In the genomic region with DNA sequence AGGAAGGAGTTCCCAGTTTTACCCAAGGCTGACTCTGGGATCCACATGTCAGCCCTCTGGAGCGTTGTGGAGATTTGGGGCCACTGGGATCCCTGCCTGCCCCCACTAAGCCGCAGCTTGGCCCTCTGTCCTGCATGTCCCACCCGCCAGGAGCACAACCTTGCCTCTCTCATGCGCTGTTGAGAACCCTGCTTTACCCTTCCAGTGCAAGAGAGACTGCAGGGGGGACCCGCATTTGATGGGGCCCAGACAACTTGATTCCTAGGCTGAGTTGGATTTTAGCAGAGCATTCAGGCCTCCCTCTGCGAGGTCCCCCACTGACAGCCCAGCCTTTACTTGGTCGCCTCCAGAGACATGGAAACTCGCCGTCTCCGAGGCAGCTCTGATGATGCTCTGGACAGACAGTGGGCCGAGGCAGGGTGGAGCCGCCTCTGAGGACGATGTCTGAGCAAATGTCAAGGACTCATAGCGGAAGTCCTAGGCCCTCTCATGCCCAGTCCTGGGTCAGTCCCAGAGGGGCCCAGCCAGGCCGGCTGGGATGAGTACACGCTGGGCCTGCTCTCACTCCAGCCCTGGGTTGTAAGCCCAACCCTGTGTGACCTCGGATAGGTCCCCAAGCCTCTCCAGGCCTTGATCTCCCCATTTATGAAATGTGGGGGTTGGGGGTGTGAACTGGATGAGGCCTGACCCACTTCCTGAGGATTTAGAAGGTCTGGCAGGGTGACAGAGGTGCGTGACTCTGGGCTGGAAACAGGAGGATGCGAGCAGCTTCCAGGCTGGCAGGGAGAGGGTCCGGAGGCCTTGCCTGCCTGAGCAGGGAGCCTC, we compare ENCODE assay signal across 12 cellular contexts. TPM values are rescaled to one million over a fixed set of nuclear protein-coding genes. Genes with fewer than 3 reads are reported as not detected.
DNase-seq lines count a peak whose midpoint lies in the region; ATAC-seq, FAIRE-seq and TF ChIP-seq lines count a peak whose summit lies in the region.
"Had no signal": no experiment of that assay in that cellular context is flagged by ENCODE, and none has a peak within 500 bp of the region (broad histone marks: within the 10 kb centered on the region; RNA-seq: fewer than 3 reads in every experiment).

No MANE protein-coding gene starts in this region.

- H3K27me3 Mint-ChIP-seq in CD8-positive, alpha-beta memory T cell = no peaks in the 10 kb centered on the region
- H3K27me3 Mint-ChIP-seq in T-helper 17 cell = no peaks in the 10 kb centered on the region

- no peak overlapping the region for H2AFZ ChIP-seq in H1 (ENCODE audit: low read length)

- no peaks in the 10 kb centered on the region for H3K9me3 Mint-ChIP-seq in CD8-positive, alpha-beta memory T cell

- H3K4me3 ChIP-seq in CD8-positive, alpha-beta memory T cell (ENCODE audit: low read length) = peak overlapping the region; percentile 81
- H3K4me3 ChIP-seq in H1 (ENCODE audit: extremely low read depth in 1 of 4, insufficient read depth in 2 of 4, low read depth in 3 of 4, low read length in 4 of 4) (no peak overlapping the region), skin epidermis (peak overlapping the region; percentile 9 to 41 (median 25))

- no peaks in the 10 kb centered on the region for H4K20me1 ChIP-seq in H1 (replicated peaks in 1 of 2; ENCODE audit: control insufficient read depth in 1 of 2, insufficient read depth in 2 of 2, low read length in 2 of 2)

- no peak for TF ChIP-seq POLR2A in H1 (IDR thresholded peaks at IDR 0.05; ENCODE audit: control extremely low read depth in 1 of 2, low read depth in 2 of 2, low read length in 2 of 2)

- H2BK12ac ChIP-seq in H1 (ENCODE audit: low read depth, low read length) = no peak overlapping the region

- peak overlapping the region; percentile 30 for H3K56ac ChIP-seq in H1 (replicated peaks; ENCODE audit: insufficient read length, low read depth, low read length)

- H3K4ac ChIP-seq in H1 (replicated peaks; ENCODE audit: insufficient read length, low read depth, low read length) = no peak overlapping the region

- H2BK15ac ChIP-seq in H1 (ENCODE audit: low read length) = no peak overlapping the region

- POLR2A ChIA-PET in CD8-positive, alpha-beta memory T cell (lab: Charles Lee) = interaction anchor here (0.5 to 1.6 kb wide), 10 partner anchors 8 to 191 kb away, joined by 3 to 8 read pairs (median 4); a partner anchor contains a TSS
- POLR2A ChIA-PET in H1 (lab: Charles Lee; ENCODE audit: partially characterized antibody) = no interaction called here

- H3K36me3 ChIP-seq in CD8-positive, alpha-beta memory T cell (ENCODE audit: insufficient read depth, low read length) = peaks cover 14% of the 10 kb centered on the region
- no peaks in the 10 kb centered on the region; a peak in 1 of 8 replicates for H3K36me3 ChIP-seq in H1 (ENCODE audit: control insufficient read depth in 2 of 4, insufficient read depth in 4 of 4, low read length in 3 of 4)

- no peak for TF ChIP-seq CTCF in H1 (IDR thresholded peaks at IDR 0.05; ENCODE audit: control extremely low read depth in 1 of 3, insufficient read depth in 1 of 3, low read depth in 1 of 3, low read length in 3 of 3)

- CTCF ChIA-PET in CD8-positive, alpha-beta memory T cell (lab: Charles Lee) = interaction anchor here (0.6 to 2.0 kb wide), 6 partner anchors 10 to 133 kb away, joined by 3 to 7 read pairs (median 4); no protein-coding TSS in a partner anchor
- CTCF ChIA-PET in H1 (lab: Charles Lee; ENCODE audit: partially characterized antibody) = no interaction called here

- H4K91ac ChIP-seq in H1 (replicated peaks; ENCODE audit: insufficient read length, low read length) = no peak overlapping the region

- H3K27ac Mint-ChIP-seq in CD8-positive, alpha-beta memory T cell = no peak overlapping the region
- H3K27ac Mint-ChIP-seq in T-helper 17 cell = no peak overlapping the region

- H2BK120ac ChIP-seq in H1 (replicated peaks; ENCODE audit: low read depth, low read length) = no peak overlapping the region

- H4K5ac ChIP-seq in H1 (ENCODE audit: insufficient read length, low read depth, low read length) = no peak overlapping the region

- H3K79me1 ChIP-seq in H1 (ENCODE audit: low read depth, low read length) = no peaks in the 10 kb centered on the region

- no peak overlapping the region for H2AK5ac ChIP-seq in H1 (ENCODE audit: low read depth, low read length)

- H3K23me2 ChIP-seq in H1 (ENCODE audit: low read depth, low read length) = no peaks in the 10 kb centered on the region; the same call in 1 of the 2 replicates

- H3K23ac ChIP-seq in H1 (ENCODE audit: insufficient read length) = no peak overlapping the region

- DNase-seq in CD8-positive, alpha-beta memory T cell = peak in 4 of 5 donors; percentile 16 to 61 (median 56)
- DNase-seq in T-helper 17 cell = no peak
- DNase-seq in H1 (ENCODE audit: low read depth in 1 of 2, low spot score in 2 of 2) = no peak
- no peak for DNase-seq in SW 1271 (lab: John Stamatoyannopoulos, UW)
- DNase-seq: Karpas-422, NCI-H2029, SK-N-SH had no signal

- no peak for TF ChIP-seq EP300 in H1 (IDR thresholded peaks at IDR 0.05; ENCODE audit: borderline replicate concordance in 1 of 2, low read depth in 2 of 2, low read length in 2 of 2)

- H3K9me3 ChIP-seq in CD8-positive, alpha-beta memory T cell (ENCODE audit: low read length) = no peaks in the 10 kb centered on the region
- H3K9me3 ChIP-seq in T-helper 17 cell (ENCODE audit: control insufficient read depth, low read length, poor library complexity, severe bottlenecking) = no peaks in the 10 kb centered on the region
- peaks cover 0 to 11% of the 10 kb centered on the region in 2 experiments; a peak in 1 of 4 replicates for H3K9me3 ChIP-seq in H1 (ENCODE audit: insufficient read depth in 2 of 2, low read depth in 1 of 2, low read length in 1 of 2)
- H3K9me3 ChIP-seq: SK-N-SH had no signal

- H3K36me3 Mint-ChIP-seq in CD8-positive, alpha-beta memory T cell = peaks cover 4 to 49% (median 12%) of the 10 kb centered on the region in 3 donors
- peaks cover 12% of the 10 kb centered on the region for H3K36me3 Mint-ChIP-seq in T-helper 17 cell (ENCODE audit: low read depth)

- H3K27me3 ChIP-seq in CD8-positive, alpha-beta memory T cell (ENCODE audit: insufficient read depth, low read length, poor library complexity, severe bottlenecking) = no peaks in the 10 kb centered on the region
- H3K27me3 ChIP-seq in H1 (replicated peaks in 1 of 4; ENCODE audit: control insufficient read depth in 3 of 4, extremely low read depth in 1 of 4, insufficient read depth in 3 of 4, low read length in 3 of 4) = no peaks in the 10 kb centered on the region

- no peak for FAIRE-seq in H1 (lab: Jason Lieb, UNC)
- FAIRE-seq: endothelial cell of umbilical vein had no signal

- H3K27ac ChIP-seq in CD8-positive, alpha-beta memory T cell (ENCODE audit: low read depth, low read length) = peak overlapping the region; percentile 95
- H3K27ac ChIP-seq in H1 (ENCODE audit: low read depth, low read length) (no peak overlapping the region), skin epidermis (peak overlapping the region in 16 of 21 experiments; percentile 4 to 92 (median 60))

- no peaks in the 10 kb centered on the region for H3K79me2 ChIP-seq in H1 (ENCODE audit: control insufficient read depth in 1 of 2, insufficient read depth in 2 of 2, low read length in 2 of 2)

- ATAC-seq in T-helper 17 cell = peak; percentile 22
- no peak for ATAC-seq in HG02623 (IDR thresholded peaks at IDR 0.05; ENCODE audit: unreplicated experiment)
- no peak for ATAC-seq in HG03025 (IDR thresholded peaks at IDR 0.05; ENCODE audit: low FRiP score, unreplicated experiment)
- ATAC-seq in SK-N-SH treated with all-trans-retinoic acid at 6 μM for 48 hours = no peak

- TF ChIP-seq RAD21 in H1 (IDR thresholded peaks at IDR 0.05 in 1 of 2, conservative IDR thresholded peaks at IDR 0.05 in 1 of 2; ENCODE audit: low read depth in 2 of 2, low read length in 2 of 2) = no peak

- 0 out of 2 replicates have a peak overlapping the region, but pooled peaks have one; percentile 44 for H2BK5ac ChIP-seq in H1 (ENCODE audit: low read depth, low read length)

- H4K8ac ChIP-seq in H1 (ENCODE audit: extremely low read depth, insufficient read depth, low read length) = no peak overlapping the region

- no peak overlapping the region for H3K18ac ChIP-seq in H1 (ENCODE audit: extremely low read depth, low read length)

- H2BK20ac ChIP-seq in H1 (ENCODE audit: low read length) = no peak overlapping the region

- no peak overlapping the region for H3K9ac ChIP-seq in H1 (replicated peaks in 1 of 4; ENCODE audit: extremely low read depth in 1 of 4, low read depth in 3 of 4, low read length in 3 of 4)
- H3K9ac ChIP-seq: SK-N-SH had no signal

- peaks cover 54% of the 10 kb centered on the region for H3K4me1 ChIP-seq in CD8-positive, alpha-beta memory T cell (ENCODE audit: insufficient read depth, low read length)
- H3K4me1 ChIP-seq in H1 (replicated peaks in 1 of 4; ENCODE audit: control insufficient read depth in 3 of 4, insufficient read depth in 4 of 4, low read length in 3 of 4) = no peaks in the 10 kb centered on the region

- 84% methylated on average over 20 of the region's 20 CpGs; no CpG with 5 or more reads in 1 of the 2 experiments for WGBS in H1 (ENCODE audit: extremely low coverage in 1 of 2, insufficient coverage in 1 of 2, insufficient read length in 1 of 2, insufficient replicate concordance in 2 of 2, low coverage in 1 of 2, low lambda C conversion rate in 2 of 2, missing lambda C conversion rate in 1 of 2), 2 experiments

- no peak overlapping the region for H3K4me3 Mint-ChIP-seq in CD8-positive, alpha-beta memory T cell
- no peak overlapping the region for H3K4me3 Mint-ChIP-seq in T-helper 17 cell

- peaks cover 34 to 47% (median 45%) of the 10 kb centered on the region in 3 donors for H3K4me1 Mint-ChIP-seq in CD8-positive, alpha-beta memory T cell
- peaks cover 33% of the 10 kb centered on the region for H3K4me1 Mint-ChIP-seq in T-helper 17 cell

- H3K14ac ChIP-seq in H1 (ENCODE audit: insufficient read length) = no peak overlapping the region

- no peak overlapping the region for H3K4me2 ChIP-seq in H1 (ENCODE audit: insufficient read depth in 1 of 2, low read depth in 2 of 2, low read length in 2 of 2)
- H3K4me2 ChIP-seq: SK-N-SH had no signal

RNA-seq across cellular contexts. Expression of a gene that starts 0.6 kb away (rescaled TPM):
- 100 to 1,000 TPM; 169 to 175 TPM for total RNA-seq in CD8-positive, alpha-beta memory T cell
- polyA plus RNA-seq in CD8-positive, alpha-beta memory T cell = 156 TPM
- total RNA-seq in T-helper 17 cell = 100 to 1,000 TPM; 310 to 362 TPM
- not detected in 2 replicates for total RNA-seq in H1 (2021; fragmentation: NEBNext Ultra II Directional; extraction: Animal tissue kit (Norgen Biotek cat#: 25700))
- not detected in 2 replicates for polyA plus RNA-seq in H1 (2011; rRNA removed)
- polyA plus RNA-seq in H1 (2011; cell fraction: cytosol; rRNA removed) = not detected
- polyA plus RNA-seq in H1 (2011; cell fraction: nucleus; rRNA removed) = not detected
- polyA plus RNA-seq in H1 (2012, experiment 1 of 2) = not detected in 4 replicates
- not detected for polyA plus RNA-seq in H1 (2012, experiment 2 of 2)
- polyA plus RNA-seq in H1 (2013, experiment 1 of 2) = not detected
- not detected for polyA plus RNA-seq in H1 (2013, experiment 2 of 2)
- not detected in 2 replicates for polyA minus RNA-seq in H1 (2011; rRNA and poly(A)+ RNA removed)
- not detected for polyA minus RNA-seq in H1 (2011; cell fraction: cytosol; rRNA and poly(A)+ RNA removed)
- polyA minus RNA-seq in H1 (2011; cell fraction: nucleus; rRNA and poly(A)+ RNA removed) = not detected
- total RNA-seq: endothelial cell of umbilical vein had no signal
- polyA plus RNA-seq: endothelial cell of umbilical vein, SK-N-SH had no signal

RNA-seq across cellular contexts. Expression of a gene that starts 58.3 kb away (rescaled TPM):
- 10 to 100 TPM in 1 of 2 experiments, 1 to 10 TPM in 1; 8.4 to 10.3 TPM for total RNA-seq in CD8-positive, alpha-beta memory T cell
- 1.3 TPM for polyA plus RNA-seq in CD8-positive, alpha-beta memory T cell
- total RNA-seq in T-helper 17 cell = 1 to 10 TPM; 3.5 to 5.6 TPM
- 18.0 and 21.0 TPM in 2 replicates for total RNA-seq in H1 (2021; fragmentation: NEBNext Ultra II Directional; extraction: Animal tissue kit (Norgen Biotek cat#: 25700))
- 12.9 and 15.4 TPM in 2 replicates for polyA plus RNA-seq in H1 (2011; rRNA removed)
- polyA plus RNA-seq in H1 (2011; cell fraction: cytosol; rRNA removed) = 11.8 TPM
- polyA plus RNA-seq in H1 (2011; cell fraction: nucleus; rRNA removed) = 18.5 TPM
- polyA plus RNA-seq in H1 (2012, experiment 1 of 2) = 13.4 to 15.3 TPM (median 14.9 TPM) in 4 replicates
- polyA plus RNA-seq in H1 (2012, experiment 2 of 2) = 14.5 TPM
- 12.0 TPM for polyA plus RNA-seq in H1 (2013, experiment 1 of 2)
- 12.1 TPM for polyA plus RNA-seq in H1 (2013, experiment 2 of 2)
- 4.8 and 7.2 TPM in 2 replicates for polyA minus RNA-seq in H1 (2011; rRNA and poly(A)+ RNA removed)
- 7.1 TPM for polyA minus RNA-seq in H1 (2011; cell fraction: cytosol; rRNA and poly(A)+ RNA removed)
- polyA minus RNA-seq in H1 (2011; cell fraction: nucleus; rRNA and poly(A)+ RNA removed) = 10.7 TPM

Comparison
In these comparisons a context has a peak if more than half of its experiments do, and no peak if none do; other contexts are left out.
1. DNase-seq: peak in CD8-positive, alpha-beta memory T cell (4 of 5); none in T-helper 17 cell (0 of 3), H1 (0 of 2) and SW 1271 (0 of 2).
2. H3K4me3 ChIP-seq: peak in CD8-positive, alpha-beta memory T cell (single experiment) and skin epidermis (7 of 7); none in H1 (0 of 4).
3. RNA of a gene that starts 0.6 kb away (total RNA-seq): 310 to 362 TPM in T-helper 17 cell and 169 to 175 TPM in CD8-positive, alpha-beta memory T cell; not detected in H1; every median in the first group is over 100 times any median in the second.